In genomic region chr4:123922-124274, GRCh38 we compare ENCODE assay signal across 8 cellular contexts. TPM values are rescaled to one million over a fixed set of nuclear protein-coding genes. Genes with fewer than 3 reads are reported as not detected.
DNase-seq lines count a peak whose midpoint lies in the region; FAIRE-seq and TF ChIP-seq lines count a peak whose summit lies in the region.
"Not testable (repeated sequence)": the region's sequence is repeated elsewhere in the genome, so short reads cannot be mapped to it uniquely, and the experiment has no call there.

No MANE protein-coding gene starts in this region.

- H3K27ac ChIP-seq in ascending aorta, result peak overlapping the region; percentile 85 to 90
- H3K27ac ChIP-seq in kidney (ENCODE audit: low read depth in 2 of 2, low read length in 2 of 2), result peak overlapping the region; percentile 48 to 64
- peak overlapping the region; percentile 85 for H3K27ac ChIP-seq in stomach smooth muscle (ENCODE audit: low read length)

- H3K4me3 Mint-ChIP-seq in HFFc6, result peak overlapping the region; percentile 99
- H3K4me3 Mint-ChIP-seq in T-helper 2 cell treated with Interferon-gamma antibody and Interleukin-4, amounts not matched to agents 5 μg/mL and 100 μg/mL, for 36 hours, result peak overlapping the region; percentile 96

- intact Hi-C loops in ascending aorta (cut with DNase I), result loop anchor here (2.0 kb wide), 1 partner anchor 213 kb away; the partner anchor contains the start of gene ZNF141
- intact Hi-C loops in kidney (cut with DNase I), result not testable (repeated sequence)

- H3K9me3 ChIP-seq in ascending aorta; kidney (ENCODE audit: control insufficient read depth in 1 of 2, low read length in 2 of 2); stomach smooth muscle (ENCODE audit: control insufficient read depth in 2 of 2, low read length in 2 of 2): not testable (repeated sequence)
- peaks cover 15% of the 10 kb centered on the region for H3K9me3 ChIP-seq in neuron (ENCODE audit: low read length)

- H3K9ac ChIP-seq in kidney (ENCODE audit: low read length in 2 of 2), result peak overlapping the region in 1 of 2 donors; percentile 8
- H3K9ac ChIP-seq in stomach smooth muscle (ENCODE audit: low read length in 2 of 2), result peak overlapping the region in 1 of 2 donors; percentile 93

- DNase-seq in AG09309 (ENCODE audit: low read depth); HFFc6; T-helper 2 cell treated with Interferon-gamma antibody and Interleukin-4, amounts not matched to agents 5 μg/mL and 100 μg/mL, for 36 hours (ENCODE audit: low spot score); ascending aorta (ENCODE audit: low spot score in 2 of 2); epithelial cell of esophagus (ENCODE audit: low read depth); kidney: not testable (repeated sequence)

- H3K27me3 Mint-ChIP-seq in HFFc6 (ENCODE audit: insufficient read depth); T-helper 2 cell treated with Interferon-gamma antibody and Interleukin-4, amounts not matched to agents 5 μg/mL and 100 μg/mL, for 36 hours (ENCODE audit: low read depth): not testable (repeated sequence)

- peak overlapping the region; percentile 50 for H2AFZ ChIP-seq in neuron (ENCODE audit: low read depth, low read length)

- not testable (repeated sequence) for H3K4me1 ChIP-seq in ascending aorta; neuron (ENCODE audit: insufficient read depth, low read length); stomach smooth muscle (ENCODE audit: control insufficient read depth, insufficient read depth, low read length)
- H3K4me1 ChIP-seq in kidney (ENCODE audit: control insufficient read depth in 1 of 2, insufficient read depth in 1 of 2, low read depth in 1 of 2, low read length in 2 of 2), result peaks cover 6 to 12% of the 10 kb centered on the region in 2 donors

- H3K36me3 Mint-ChIP-seq in HFFc6 (ENCODE audit: low read depth), result peaks cover 24% of the 10 kb centered on the region
- peaks cover 47% of the 10 kb centered on the region for H3K36me3 Mint-ChIP-seq in T-helper 2 cell treated with Interferon-gamma antibody and Interleukin-4, amounts not matched to agents 5 μg/mL and 100 μg/mL, for 36 hours (ENCODE audit: low read depth)

- H3K9me3 Mint-ChIP-seq in HFFc6, result peaks cover 42% of the 10 kb centered on the region
- peaks cover 37% of the 10 kb centered on the region for H3K9me3 Mint-ChIP-seq in T-helper 2 cell treated with Interferon-gamma antibody and Interleukin-4, amounts not matched to agents 5 μg/mL and 100 μg/mL, for 36 hours

- FAIRE-seq in kidney (lab: Jason Lieb, UNC), result not testable (repeated sequence)

- not testable (repeated sequence) for H3K27me3 ChIP-seq in ascending aorta; neuron (ENCODE audit: insufficient read depth, low read length); stomach smooth muscle (ENCODE audit: control insufficient read depth in 1 of 2, insufficient read depth in 2 of 2, low read length in 2 of 2)

- H3K27ac Mint-ChIP-seq in HFFc6, result not testable (repeated sequence)
- peak overlapping the region; percentile 100 for H3K27ac Mint-ChIP-seq in T-helper 2 cell treated with Interferon-gamma antibody and Interleukin-4, amounts not matched to agents 5 μg/mL and 100 μg/mL, for 36 hours

- peak overlapping the region; percentile 5 for H3K4me3 ChIP-seq in AG09309 (ENCODE audit: control insufficient read depth, low read depth, low read length)
- peak overlapping the region; percentile 73 to 82 for H3K4me3 ChIP-seq in ascending aorta
- peak overlapping the region; percentile 90 for H3K4me3 ChIP-seq in epithelial cell of esophagus (ENCODE audit: low read length)
- peak overlapping the region; percentile 49 to 97 for H3K4me3 ChIP-seq in kidney (ENCODE audit: low read length in 2 of 2)
- peak overlapping the region; percentile 64 for H3K4me3 ChIP-seq in neuron (ENCODE audit: low read length)
- peak overlapping the region; percentile 96 to 97 for H3K4me3 ChIP-seq in stomach smooth muscle (ENCODE audit: low read length in 2 of 2)

- TF ChIP-seq CTCF in AG09309 (IDR thresholded peaks at IDR 0.05; ENCODE audit: control insufficient read depth, insufficient read depth, low read depth, low read length, missing control alignments); HFFc6 (IDR thresholded peaks at IDR 0.05); ascending aorta (IDR thresholded peaks at IDR 0.05); epithelial cell of esophagus (IDR thresholded peaks at IDR 0.05; ENCODE audit: insufficient read depth, low read depth, low read length, missing control alignments); kidney (IDR thresholded peaks at IDR 0.05; ENCODE audit: borderline replicate concordance, extremely low read depth, insufficient read depth): not testable (repeated sequence)

- H3K36me3 ChIP-seq in ascending aorta (peaks cover 0 to 24% of the 10 kb centered on the region in 2 donors), kidney (ENCODE audit: control insufficient read depth in 1 of 2, insufficient read depth in 2 of 2, low read length in 2 of 2) (peaks cover 0 to 14% of the 10 kb centered on the region in 2 donors), neuron (ENCODE audit: insufficient read depth, low read length) (peaks cover 12% of the 10 kb centered on the region), stomach smooth muscle (ENCODE audit: control insufficient read depth in 2 of 2, insufficient read depth in 2 of 2, low read length in 2 of 2) (peaks cover 5 to 16% of the 10 kb centered on the region in 2 donors)

- H3K4me1 Mint-ChIP-seq in HFFc6 (ENCODE audit: low read depth), result peaks cover 11% of the 10 kb centered on the region; the same call in 1 of the 2 replicates
- peaks cover 16% of the 10 kb centered on the region for H3K4me1 Mint-ChIP-seq in T-helper 2 cell treated with Interferon-gamma antibody and Interleukin-4, amounts not matched to agents 5 μg/mL and 100 μg/mL, for 36 hours (ENCODE audit: low read depth)

RNA-seq across cellular contexts. Expression of gene ZNF718, which starts 0.4 kb away (rescaled TPM):
- 1 to 10 TPM in 2 of 6 experiments, under 1 TPM in 4; 0.53 to 2.1 (median 0.66) TPM for total RNA-seq in HFFc6 (2021; fragmentation: NEBNext Ultra II Directional; extraction: Animal tissue kit (Norgen Biotek cat#: 25700))
- total RNA-seq in ascending aorta (0.32 TPM), kidney (10.3 TPM)
- polyA plus RNA-seq in kidney (ENCODE audit: insufficient read depth, low read depth, low replicate concordance), result 1.7 TPM

Comparison
In these comparisons a context has a peak if more than half of its experiments do, and no peak if none do; other contexts are left out.
1. H3K4me3 ChIP-seq: peak in every context shown above with its lines; median percentile 96 in stomach smooth muscle; 90 in epithelial cell of esophagus; 78 in ascending aorta; 73 in kidney; 64 in neuron; 5 in AG09309.